11 cellular contexts compared by ENCODE assay signal in the genomic region with DNA sequence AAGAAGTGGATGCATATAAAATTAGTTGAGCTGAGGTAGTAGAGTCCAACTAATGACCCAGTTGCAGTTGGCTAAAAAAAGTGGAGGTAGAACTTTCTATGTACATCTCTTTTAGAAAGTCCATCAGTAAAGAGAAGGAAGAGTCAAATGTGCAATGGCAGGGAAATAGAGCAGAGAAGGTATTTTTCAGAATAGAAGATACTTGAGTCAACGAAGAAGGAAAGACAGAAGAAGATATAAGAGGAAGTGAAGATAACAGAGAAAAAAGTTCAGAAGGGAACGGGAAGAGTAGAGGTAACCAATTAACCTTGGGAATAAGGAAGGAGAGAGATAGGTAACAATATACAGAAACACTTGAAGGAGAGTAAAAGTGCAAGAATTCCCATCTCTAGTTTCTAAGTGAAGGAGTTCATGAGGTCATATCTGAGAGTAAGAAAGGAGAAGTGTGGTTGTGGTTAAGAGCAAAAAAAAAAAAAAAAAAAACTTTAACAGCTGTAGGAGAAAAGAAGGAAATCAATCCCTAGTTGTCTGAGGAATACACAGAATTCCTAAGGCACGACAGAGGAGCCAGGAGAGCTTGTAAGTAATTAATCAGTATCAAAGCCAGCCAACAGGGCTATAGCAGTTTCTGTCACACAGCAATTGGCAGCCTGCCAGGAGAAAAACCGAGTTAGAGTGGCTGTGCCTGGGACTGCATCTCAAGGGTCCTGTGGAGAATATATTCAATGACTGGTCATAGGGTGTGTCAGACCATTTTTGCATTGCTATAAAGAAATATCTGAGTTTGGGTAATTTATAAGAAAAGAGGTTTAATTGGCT.
A peak's percentile ranks its signal among the peaks of the same experiment; 100 is the strongest.
DNase-seq lines count a peak whose midpoint lies in the region; ATAC-seq lines count a peak whose summit lies in the region.
"Had no signal": no experiment of that assay in that cellular context is flagged by ENCODE, and none has a peak within 500 bp of the region (broad histone marks: within the 10 kb centered on the region; RNA-seq: fewer than 3 reads in every experiment).

No MANE protein-coding gene starts in this region.

- peaks cover 13% of the 10 kb centered on the region; the same call in 1 of the 2 replicates for H4K20me1 ChIP-seq in Karpas-422 (ENCODE audit: insufficient read depth, low read depth, low read length)

- H3K79me2 ChIP-seq in Karpas-422 (ENCODE audit: low read length) = no peaks in the 10 kb centered on the region

- no peak overlapping the region for H3K4me3 ChIP-seq in Karpas-422 (ENCODE audit: low read length)
- H3K4me3 ChIP-seq: cardiac muscle cell, pancreas had no signal

- DNase-seq in NCI-H82 (lab: John Stamatoyannopoulos, UW) (peak; percentile 84), NCI-H82 treated with DMSO at 0.1 percent for 48 hours (lab: John Stamatoyannopoulos, UW; ENCODE audit: unreplicated experiment) (no peak), Karpas-422 (peak; percentile 62), naive B cell (peak; percentile 28), NCI-H1048 (lab: John Stamatoyannopoulos, UW) (no peak)
- peak; percentile 3 to 6 for DNase-seq in activated CD4-positive, alpha-beta T cell treated with anti-CD3 and anti-CD28 coated beads, Interleukin-2, amount 50 U/mL, for 4 hours

- no peak overlapping the region for H3K4me3 Mint-ChIP-seq in naive B cell

- H3K27me3 ChIP-seq in Karpas-422 (ENCODE audit: low read length) = no peaks in the 10 kb centered on the region
- H3K27me3 ChIP-seq: cardiac muscle cell, pancreas had no signal

- H3K27ac Mint-ChIP-seq in naive B cell = no peak overlapping the region

- no peak overlapping the region for H3K9ac ChIP-seq in Karpas-422 (ENCODE audit: low read length)
- H3K9ac ChIP-seq: KMS-11 had no signal

- no peaks in the 10 kb centered on the region for H3K9me3 Mint-ChIP-seq in naive B cell

- peak; percentile 67 to 74 for ATAC-seq in naive B cell (ENCODE audit: low read depth in 2 of 2)
- no peak for ATAC-seq in HG03175 (IDR thresholded peaks at IDR 0.05; ENCODE audit: unreplicated experiment)
- ATAC-seq in HG02852 (IDR thresholded peaks at IDR 0.05; ENCODE audit: unreplicated experiment) = no peak

- H3K4me1 Mint-ChIP-seq in naive B cell = peaks cover 7 to 12% (median 9%) of the 10 kb centered on the region in 3 donors

- H3K27me3 Mint-ChIP-seq in naive B cell = no peaks in the 10 kb centered on the region

- H2AFZ ChIP-seq in Karpas-422 (ENCODE audit: low read length) = no peak overlapping the region

- peaks cover 0 to 6% of the 10 kb centered on the region in 2 donors for H3K36me3 Mint-ChIP-seq in naive B cell

- H3K27ac ChIP-seq in Karpas-422 (ENCODE audit: low read length) = no peak overlapping the region
- H3K27ac ChIP-seq: cardiac muscle cell, KMS-11, pancreas had no signal

- H3K9me3 ChIP-seq in Karpas-422 (ENCODE audit: low read length) = no peaks in the 10 kb centered on the region
- H3K9me3 ChIP-seq: pancreas had no signal

- no peaks in the 10 kb centered on the region for H3K9me2 ChIP-seq in Karpas-422 (replicated peaks; ENCODE audit: insufficient read depth, low read length)

- no peaks in the 10 kb centered on the region for H3K36me3 ChIP-seq in Karpas-422 (ENCODE audit: insufficient read depth, low read length)
- H3K36me3 ChIP-seq: cardiac muscle cell, pancreas had no signal

- H3K4me2 ChIP-seq in Karpas-422 (ENCODE audit: low read depth, low read length, poor library complexity, severe bottlenecking) = no peak overlapping the region
- H3K4me2 ChIP-seq: KMS-11 had no signal

- no peaks in the 10 kb centered on the region for H3K4me1 ChIP-seq in Karpas-422 (ENCODE audit: low read length)
- H3K4me1 ChIP-seq: pancreas had no signal

Comparison
In these comparisons a context has a peak if more than half of its experiments do, and no peak if none do; other contexts are left out.
1. DNase-seq: peak in NCI-H82 (single experiment), Karpas-422 (single experiment), activated CD4-positive, alpha-beta T cell treated with anti-CD3 and anti-CD28 coated beads, Interleukin-2, amount 50 U/mL, for 4 hours (2 of 2) and naive B cell (single experiment); none in NCI-H82 treated with DMSO at 0.1 percent for 48 hours (single experiment) and NCI-H1048 (single experiment).
2. ATAC-seq: peak in naive B cell (2 of 2); none in HG03175 (single experiment) and HG02852 (single experiment).